In genomic region chr3:95036526-95037021, GRCh38 we compare ENCODE assay signal across 15 cellular contexts.
A peak's percentile ranks its signal among the peaks of the same experiment; 100 is the strongest.
DNase-seq lines count a peak whose midpoint lies in the region; ATAC-seq and TF ChIP-seq lines count a peak whose summit lies in the region.
"Had no signal": no experiment of that assay in that cellular context is flagged by ENCODE, and none has a peak within 500 bp of the region (broad histone marks: within the 10 kb centered on the region; RNA-seq: fewer than 3 reads in every experiment).

No MANE protein-coding gene starts in this region.

- no peak overlapping the region for H3K4me3 Mint-ChIP-seq in WTC11
- no peak overlapping the region for H3K4me3 Mint-ChIP-seq in activated T-cell treated with anti-CD3 and anti-CD28 coated beads, Interleukin-2, amount 50 U/mL, for 4 hours
- no peak overlapping the region for H3K4me3 Mint-ChIP-seq in CD4-positive, alpha-beta T cell
- H3K4me3 Mint-ChIP-seq: CD14-positive monocyte; CD8-positive, alpha-beta memory T cell had no signal

- no peaks in the 10 kb centered on the region for H3K27me3 ChIP-seq in trophoblast cell (ENCODE audit: insufficient read depth, low read length)
- no peaks in the 10 kb centered on the region for H3K27me3 ChIP-seq in CD4-positive, alpha-beta T cell (ENCODE audit: control insufficient read depth, insufficient read depth, low read length)

- H3K14ac ChIP-seq in trophoblast cell (ENCODE audit: low read length): no peak overlapping the region

- POLR2A ChIA-PET in WTC11 (lab: Charles Lee): no interaction called here
- POLR2A ChIA-PET in CD4-positive, alpha-beta T cell (lab: Charles Lee): no interaction called here

- WGBS in trophoblast cell (ENCODE audit: extremely low coverage, insufficient coverage, insufficient read length): no CpG with 5 or more reads among the region's 2 CpGs

- intact Hi-C loops in left ventricle myocardium superior (cut with micrococcal nuclease): no loop called here
- intact Hi-C loops in Right ventricle myocardium inferior (cut with DNase I): no loop called here
- intact Hi-C loops in CD4-positive, alpha-beta T cell (cut with DNase I, micrococcal nuclease): no loop called here
- intact Hi-C loops in head of caudate nucleus (cut with DNase I): no loop called here

- H4K8ac ChIP-seq in trophoblast cell (ENCODE audit: low read depth, low read length): no peak overlapping the region

- H3K9me3 Mint-ChIP-seq in WTC11: 0 out of 2 replicates have a peak, but pooled peaks cover 5% of the 10 kb centered on the region
- peaks cover 17% of the 10 kb centered on the region for H3K9me3 Mint-ChIP-seq in activated T-cell treated with anti-CD3 and anti-CD28 coated beads, Interleukin-2, amount 50 U/mL, for 4 hours
- H3K9me3 Mint-ChIP-seq in CD4-positive, alpha-beta T cell: peaks cover 7% of the 10 kb centered on the region

- no peak overlapping the region for H4K12ac ChIP-seq in trophoblast cell (ENCODE audit: low read depth, low read length)

- H3K4me1 Mint-ChIP-seq in WTC11: peaks cover 16% of the 10 kb centered on the region
- H3K4me1 Mint-ChIP-seq in activated T-cell treated with anti-CD3 and anti-CD28 coated beads, Interleukin-2, amount 50 U/mL, for 4 hours (ENCODE audit: low read depth): no peaks in the 10 kb centered on the region
- no peaks in the 10 kb centered on the region for H3K4me1 Mint-ChIP-seq in CD4-positive, alpha-beta T cell (ENCODE audit: low read depth)
- H3K4me1 Mint-ChIP-seq: CD14-positive monocyte; CD8-positive, alpha-beta memory T cell had no signal

- H3K36me3 Mint-ChIP-seq in WTC11: no peaks in the 10 kb centered on the region
- no peaks in the 10 kb centered on the region for H3K36me3 Mint-ChIP-seq in activated T-cell treated with anti-CD3 and anti-CD28 coated beads, Interleukin-2, amount 50 U/mL, for 4 hours (ENCODE audit: insufficient read depth)
- H3K36me3 Mint-ChIP-seq in CD4-positive, alpha-beta T cell (ENCODE audit: low read depth): no peaks in the 10 kb centered on the region
- H3K36me3 Mint-ChIP-seq: CD14-positive monocyte; CD8-positive, alpha-beta memory T cell had no signal

- no peak overlapping the region for H2BK120ac ChIP-seq in trophoblast cell (ENCODE audit: insufficient read depth, low read length, poor library complexity)

- no peak overlapping the region for H3K9ac ChIP-seq in trophoblast cell (ENCODE audit: low read length)
- H3K9ac ChIP-seq: GM23248 had no signal

- TF ChIP-seq CTCF in WTC11 (IDR thresholded peaks at IDR 0.05): no peak
- no peak for TF ChIP-seq CTCF in CD4-positive, alpha-beta T cell (IDR thresholded peaks at IDR 0.05)

- H3K27ac Mint-ChIP-seq in WTC11: no peak overlapping the region
- H3K27ac Mint-ChIP-seq in CD4-positive, alpha-beta T cell: no peak overlapping the region
- H3K27ac Mint-ChIP-seq: CD14-positive monocyte had no signal

- H2BK12ac ChIP-seq in trophoblast cell (ENCODE audit: low read length): peak overlapping the region; percentile 49

- peaks cover 9 to 15% of the 10 kb centered on the region in 2 experiments for H3K4me1 ChIP-seq in trophoblast cell (ENCODE audit: control insufficient read depth in 1 of 2, insufficient read depth in 2 of 2, low read length in 2 of 2)
- H3K4me1 ChIP-seq: HAP-1 had no signal

- H3K23ac ChIP-seq in trophoblast cell (ENCODE audit: low read length): no peak overlapping the region

- H3K4me3 ChIP-seq in trophoblast cell (ENCODE audit: low read depth, low read length): no peak overlapping the region
- H3K4me3 ChIP-seq: GM23248, HAP-1 had no signal

- no peak overlapping the region for H2AFZ ChIP-seq in trophoblast cell (ENCODE audit: insufficient read depth, low read length, poor library complexity)
- H2AFZ ChIP-seq: GM23248 had no signal

- no peak overlapping the region for H4K91ac ChIP-seq in trophoblast cell (ENCODE audit: low read depth, low read length)

- H3K79me1 ChIP-seq in trophoblast cell (ENCODE audit: low read length): no peaks in the 10 kb centered on the region

- no peaks in the 10 kb centered on the region for H3K36me3 ChIP-seq in trophoblast cell (ENCODE audit: control insufficient read depth in 1 of 2, insufficient read depth in 2 of 2, low read length in 2 of 2)
- H3K36me3 ChIP-seq: HAP-1 had no signal

- no peaks in the 10 kb centered on the region for H3K9me3 ChIP-seq in trophoblast cell (ENCODE audit: insufficient read depth, low read depth, low read length)
- no peaks in the 10 kb centered on the region for H3K9me3 ChIP-seq in CD4-positive, alpha-beta T cell (ENCODE audit: control insufficient read depth, low read length)
- H3K9me3 ChIP-seq: HAP-1 had no signal

- peak overlapping the region; percentile 23 for H3K27ac ChIP-seq in trophoblast cell (ENCODE audit: low read depth, low read length)
- no peak overlapping the region for H3K27ac ChIP-seq in CD4-positive, alpha-beta T cell (ENCODE audit: low read depth, low read length)
- H3K27ac ChIP-seq: 22Rv1, GM23248 had no signal

- ATAC-seq in left ventricle myocardium superior: no peak
- no peak for ATAC-seq in Right ventricle myocardium inferior
- ATAC-seq in WTC11: peak; percentile 61
- no peak for ATAC-seq in activated T-cell treated with anti-CD3 and anti-CD28 coated beads, Interleukin-2, amount 50 U/mL, for 4 hours
- ATAC-seq in CD4-positive, alpha-beta T cell (ENCODE audit: poor library complexity): no peak

- H2AK5ac ChIP-seq in trophoblast cell (ENCODE audit: low read length): no peak overlapping the region

- H3K18ac ChIP-seq in trophoblast cell (ENCODE audit: low read length): no peak overlapping the region

- H3K79me2 ChIP-seq in trophoblast cell (ENCODE audit: control insufficient read depth, insufficient read depth, low read length, poor library complexity): no peaks in the 10 kb centered on the region

- H3K27me3 Mint-ChIP-seq in WTC11 (ENCODE audit: low read depth): no peaks in the 10 kb centered on the region
- no peaks in the 10 kb centered on the region for H3K27me3 Mint-ChIP-seq in activated T-cell treated with anti-CD3 and anti-CD28 coated beads, Interleukin-2, amount 50 U/mL, for 4 hours (ENCODE audit: low read depth)
- H3K27me3 Mint-ChIP-seq in CD4-positive, alpha-beta T cell: no peaks in the 10 kb centered on the region
- H3K27me3 Mint-ChIP-seq: CD8-positive, alpha-beta memory T cell had no signal

- CTCF ChIA-PET in WTC11 (lab: Charles Lee): no interaction called here
- CTCF ChIA-PET in CD4-positive, alpha-beta T cell (lab: Charles Lee): no interaction called here

- H3K4ac ChIP-seq in trophoblast cell (ENCODE audit: low read depth, low read length): no peak overlapping the region

- H3K4me2 ChIP-seq in trophoblast cell (ENCODE audit: low read length): no peak overlapping the region

- DNase-seq in left ventricle myocardium superior (peak; percentile 12), Right ventricle myocardium inferior (ENCODE audit: missing footprints) (no peak), WTC11 (ENCODE audit: low spot score) (no peak), iPS-NIHi7 (ENCODE audit: extremely low spot score) (peak; percentile 15), trophoblast cell (peak in 1 of 2 donors; percentile 3), head of caudate nucleus (no peak)
- no peak for DNase-seq in activated T-cell treated with anti-CD3 and anti-CD28 coated beads, Interleukin-2, amount 50 U/mL, for 4 hours
- no peak for DNase-seq in CD4-positive, alpha-beta T cell
- DNase-seq: CD8-positive, alpha-beta memory T cell; DMS 273 treated with DMSO at 0.1 percent for 48 hours; GM23248; IMR-90 had no signal

- peak overlapping the region; percentile 69 for H2BK5ac ChIP-seq in trophoblast cell (ENCODE audit: low read depth, low read length, poor library complexity)

TF ChIP-seq in WTC11, 78 proteins besides CTCF, POLR2A, EP300 and RAD21:
- TF ChIP-seq ARID4B (CRISPR knock-in tag; IDR thresholded peaks at IDR 0.05; ENCODE audit: borderline replicate concordance) (no peak), GRHL2 (CRISPR knock-in tag; IDR thresholded peaks at IDR 0.05; ENCODE audit: insufficient replicate concordance, severe bottlenecking) (no peak), ZNF121 (CRISPR knock-in tag; IDR thresholded peaks at IDR 0.05) (no peak), ZBTB43 (CRISPR knock-in tag; IDR thresholded peaks at IDR 0.05) (no peak)
TF ChIP-seq in WTC11: peak in this region for 0.

Comparison
In these comparisons a context has a peak if more than half of its experiments do, and no peak if none do; other contexts are left out.
1. DNase-seq: peak in left ventricle myocardium superior (single experiment) and iPS-NIHi7 (single experiment); none in Right ventricle myocardium inferior (single experiment), WTC11 (single experiment), activated T-cell treated with anti-CD3 and anti-CD28 coated beads, Interleukin-2, amount 50 U/mL, for 4 hours (single experiment), CD4-positive, alpha-beta T cell (0 of 10) and head of caudate nucleus (0 of 42).